ENCODE assay signal across 9 cellular contexts in genomic region chr15:70741677-70742293, GRCh38. TPM values are rescaled to one million over a fixed set of nuclear protein-coding genes. Genes with fewer than 3 reads are reported as not detected.
DNase-seq lines count a peak whose midpoint lies in the region; ATAC-seq and TF ChIP-seq lines count a peak whose summit lies in the region.
"Had no signal": no experiment of that assay in that cellular context is flagged by ENCODE, and none has a peak within 500 bp of the region (broad histone marks: within the 10 kb centered on the region; RNA-seq: fewer than 3 reads in every experiment).

No MANE protein-coding gene starts in this region.

- H3K36me3 Mint-ChIP-seq in Calu3 (ENCODE audit: insufficient read depth, unreplicated experiment) (no peaks in the 10 kb centered on the region), glutamatergic neuron (ENCODE audit: unreplicated experiment) (no peaks in the 10 kb centered on the region)
- no peaks in the 10 kb centered on the region for H3K36me3 Mint-ChIP-seq in T-helper 2 cell treated with Interferon-gamma antibody and Interleukin-4, amounts not matched to agents 5 μg/mL and 100 μg/mL, for 36 hours (ENCODE audit: low read depth)

- H3K4me1 Mint-ChIP-seq in Calu3 (ENCODE audit: low read depth, unreplicated experiment) (peaks cover 30% of the 10 kb centered on the region), glutamatergic neuron (ENCODE audit: low read depth, unreplicated experiment) (no peaks in the 10 kb centered on the region)
- no peaks in the 10 kb centered on the region for H3K4me1 Mint-ChIP-seq in T-helper 2 cell treated with Interferon-gamma antibody and Interleukin-4, amounts not matched to agents 5 μg/mL and 100 μg/mL, for 36 hours (ENCODE audit: low read depth)

- peak; percentile 80 for ATAC-seq in omental fat pad (ENCODE audit: low FRiP score)
- ATAC-seq in GM18502 (IDR thresholded peaks at IDR 0.05; ENCODE audit: poor library complexity, unreplicated experiment) = no peak

- TF ChIP-seq CTCF in Calu3 (IDR thresholded peaks at IDR 0.05; ENCODE audit: unreplicated experiment) (no peak), omental fat pad (IDR thresholded peaks at IDR 0.05) (no peak), glutamatergic neuron (IDR thresholded peaks at IDR 0.05; ENCODE audit: partially characterized antibody, unreplicated experiment) (no peak)

- DNase-seq in Calu3 (peak; percentile 6), NCI-H748 treated with DMSO at 0.1 percent for 48 hours (lab: John Stamatoyannopoulos, UW) (peak; percentile 6), dermis blood vessel endothelial cell (peak; percentile 76), omental fat pad (ENCODE audit: low spot score) (no peak), glutamatergic neuron (no peak), iPS-NIHi11 (ENCODE audit: low spot score) (no peak)
- DNase-seq in T-helper 2 cell treated with Interferon-gamma antibody and Interleukin-4, amounts not matched to agents 5 μg/mL and 100 μg/mL, for 36 hours (ENCODE audit: low spot score) = no peak
- DNase-seq: activated effector memory CD4-positive, alpha-beta T cell treated with Interleukin-2 at 50 U/mL for 16 hours had no signal

- intact Hi-C loops in Calu3 (cut with micrococcal nuclease; ENCODE audit: unreplicated experiment) = no loop called here

- CTCF ChIA-PET in Calu3 (lab: Charles Lee) = no interaction called here

- BruUV-seq in Calu3 (replicated peaks; lab: Mats Ljungman, UMichigan) = no TSS peak

- no peaks in the 10 kb centered on the region for H3K27me3 Mint-ChIP-seq in Calu3 (ENCODE audit: unreplicated experiment)
- no peaks in the 10 kb centered on the region for H3K27me3 Mint-ChIP-seq in glutamatergic neuron (ENCODE audit: unreplicated experiment)
- peaks cover 32% of the 10 kb centered on the region for H3K27me3 Mint-ChIP-seq in T-helper 2 cell treated with Interferon-gamma antibody and Interleukin-4, amounts not matched to agents 5 μg/mL and 100 μg/mL, for 36 hours (ENCODE audit: low read depth)

- no peak overlapping the region for H3K27ac Mint-ChIP-seq in Calu3 (ENCODE audit: unreplicated experiment)
- no peak overlapping the region for H3K27ac Mint-ChIP-seq in glutamatergic neuron (ENCODE audit: unreplicated experiment)
- H3K27ac Mint-ChIP-seq in T-helper 2 cell treated with Interferon-gamma antibody and Interleukin-4, amounts not matched to agents 5 μg/mL and 100 μg/mL, for 36 hours = no peak overlapping the region

- H3K4me3 Mint-ChIP-seq in Calu3 (ENCODE audit: low read depth, unreplicated experiment) (no peak overlapping the region), glutamatergic neuron (ENCODE audit: unreplicated experiment) (no peak overlapping the region)
- no peak overlapping the region for H3K4me3 Mint-ChIP-seq in T-helper 2 cell treated with Interferon-gamma antibody and Interleukin-4, amounts not matched to agents 5 μg/mL and 100 μg/mL, for 36 hours

- H3K9me3 Mint-ChIP-seq in Calu3 (ENCODE audit: low read depth, unreplicated experiment) (no peaks in the 10 kb centered on the region), glutamatergic neuron (ENCODE audit: unreplicated experiment) (no peaks in the 10 kb centered on the region)
- no peaks in the 10 kb centered on the region for H3K9me3 Mint-ChIP-seq in T-helper 2 cell treated with Interferon-gamma antibody and Interleukin-4, amounts not matched to agents 5 μg/mL and 100 μg/mL, for 36 hours

RNA-seq across cellular contexts. Expression of gene UACA, which starts 21.6 kb away (rescaled TPM):
- total RNA-seq in Calu3 (2022) = 31.9 and 35.5 TPM in 2 replicates
- total RNA-seq in dermis blood vessel endothelial cell = 170 and 185 TPM in 2 replicates
- 100 to 1,000 TPM in 1 of 4 donors, 10 to 100 TPM in 3; 36.1 to 158 (median 47.3) TPM for total RNA-seq in omental fat pad
- 5.2 TPM for total RNA-seq in glutamatergic neuron (ENCODE audit: unreplicated experiment)

Comparison
In these comparisons a context has a peak if more than half of its experiments do, and no peak if none do; other contexts are left out.
1. DNase-seq: peak in Calu3 (single experiment), NCI-H748 treated with DMSO at 0.1 percent for 48 hours (single experiment) and dermis blood vessel endothelial cell (single experiment); none in omental fat pad (single experiment), glutamatergic neuron (single experiment), T-helper 2 cell treated with Interferon-gamma antibody and Interleukin-4, amounts not matched to agents 5 μg/mL and 100 μg/mL, for 36 hours (single experiment) and iPS-NIHi11 (single experiment).